ENCODE assay signal across 21 cellular contexts in the genomic region with DNA sequence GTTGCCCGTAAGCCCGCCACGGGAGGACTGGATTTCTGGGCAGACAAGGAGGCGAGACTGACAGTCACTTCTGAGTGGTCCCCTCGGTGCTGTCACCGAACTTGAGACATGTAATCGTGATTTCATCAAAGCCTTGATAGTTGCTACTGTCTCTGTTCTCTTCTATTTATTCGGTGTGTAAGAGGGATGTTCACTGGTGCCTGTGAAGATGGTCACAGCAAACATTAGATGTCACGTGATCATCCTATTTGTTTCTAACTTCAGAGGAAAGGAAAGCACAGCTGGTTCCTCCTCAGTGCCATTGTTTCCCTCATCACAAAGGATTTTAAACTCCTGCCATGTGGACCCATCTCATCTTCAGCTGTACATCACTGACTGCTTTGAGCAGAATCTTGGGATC.
DNase-seq lines count a peak whose midpoint lies in the region; ATAC-seq, FAIRE-seq and TF ChIP-seq lines count a peak whose summit lies in the region.
"Had no signal": no experiment of that assay in that cellular context is flagged by ENCODE, and none has a peak within 500 bp of the region (broad histone marks: within the 10 kb centered on the region; RNA-seq: fewer than 3 reads in every experiment).

No MANE protein-coding gene starts in this region.

- no peak for DNase-seq in A549 (ENCODE audit: low read depth in 1 of 2, low spot score in 1 of 2)
- peak; percentile 61 for DNase-seq in DMS53 treated with DMSO at 0.1 percent for 48 hours (lab: John Stamatoyannopoulos, UW; ENCODE audit: unreplicated experiment)
- peak; percentile 39 for DNase-seq in NCI-H2227 treated with DMSO at 0.1 percent for 48 hours (lab: John Stamatoyannopoulos, UW)
- DNase-seq in endothelial cell (ENCODE audit: low spot score), result no peak
- DNase-seq: activated B cell treated with CpG ODN at 0.5 μM for 24 hours; activated CD4-positive, alpha-beta memory T cell treated with anti-CD3 and anti-CD28 coated beads, Interleukin-2, amount 10 ng/mL, durations not matched to agents 7 days and 5 days; activated naive CD4-positive, alpha-beta T cell treated with anti-CD3 and anti-CD28 coated beads, Interleukin-2, amount 50 U/mL, for 16 hours; activated T-cell treated with anti-CD3 and anti-CD28 coated beads, Interleukin-2, amount 50 U/mL, for 24 hours; endodermal cell; mammary epithelial cell; NCI-H1048; NCI-H510A; PC-9; stimulated activated CD4-positive, alpha-beta T cell treated with anti-CD3 and anti-CD28 coated beads, Interleukin-2, amount 100 ng/mL, for 48 hours; upper lobe of right lung had no signal

- CTCF ChIA-PET in A549 (lab: Yijun Ruan, JAX), result interaction anchor here (0.6 to 2.0 kb wide), 3 partner anchors 156 to 186 kb away, joined by 4 to 6 read pairs (median 4); no protein-coding TSS in a partner anchor

- ATAC-seq in A549 (no peak), HG02885 (IDR thresholded peaks at IDR 0.05; ENCODE audit: poor library complexity, unreplicated experiment) (no peak), GM18909 (IDR thresholded peaks at IDR 0.05; ENCODE audit: poor library complexity, unreplicated experiment) (no peak), GM21723 (IDR thresholded peaks at IDR 0.05; ENCODE audit: unreplicated experiment) (no peak), GM21447 (IDR thresholded peaks at IDR 0.05; ENCODE audit: unreplicated experiment) (no peak)
- ATAC-seq: upper lobe of right lung had no signal

- TF ChIP-seq EP300 in A549 (IDR thresholded peaks at IDR 0.05), result no peak

- H3K4me2 ChIP-seq in A549, result peak overlapping the region; percentile 47; the same call in 2 of the 3 replicates
- H3K4me2 ChIP-seq: PC-9 had no signal

- POLR2A ChIA-PET in A549 (lab: Yijun Ruan, JAX), result no interaction called here

- WGBS in A549 (ENCODE audit: missing lambda C conversion rate), result 49% methylated on average over 9 of the region's 9 CpGs

- no peak overlapping the region for H3K27ac ChIP-seq in A549
- H3K27ac ChIP-seq: PC-9, upper lobe of right lung had no signal

- H3K9me3 ChIP-seq in A549, result no peaks in the 10 kb centered on the region
- H3K9me3 ChIP-seq: upper lobe of right lung had no signal

- FAIRE-seq in A549 (lab: Jason Lieb, UNC), result no peak

- TF ChIP-seq RAD21 in A549 (conservative IDR thresholded peaks at IDR 0.05 in 1 of 2, IDR thresholded peaks at IDR 0.05 in 1 of 2), result no peak

- H3K4me1 Mint-ChIP-seq in endothelial cell (ENCODE audit: unreplicated experiment), result peaks cover 35% of the 10 kb centered on the region

- no peaks in the 10 kb centered on the region for H3K4me1 ChIP-seq in A549
- H3K4me1 ChIP-seq: upper lobe of right lung had no signal

- no peak for TF ChIP-seq CTCF in A549 (IDR thresholded peaks at IDR 0.05)
- no peak for TF ChIP-seq CTCF in endothelial cell (IDR thresholded peaks at IDR 0.05; ENCODE audit: unreplicated experiment)

- no peaks in the 10 kb centered on the region for H3K36me3 Mint-ChIP-seq in endothelial cell (ENCODE audit: low read depth, unreplicated experiment)

- H3K27me3 Mint-ChIP-seq in endothelial cell (ENCODE audit: unreplicated experiment), result peaks cover 2% of the 10 kb centered on the region

- H3K27ac Mint-ChIP-seq in endothelial cell (ENCODE audit: unreplicated experiment), result peak overlapping the region; percentile 70
- H3K27ac Mint-ChIP-seq: activated B cell treated with CpG ODN at 0.5 μM for 24 hours; activated CD4-positive, alpha-beta memory T cell treated with anti-CD3 and anti-CD28 coated beads, Interleukin-2, amount 10 ng/mL, durations not matched to agents 7 days and 5 days; activated T-cell treated with anti-CD3 and anti-CD28 coated beads, Interleukin-2, amount 50 U/mL, for 24 hours; endodermal cell; T-helper 1 cell treated with Interleukin-12 subunit alpha and Interleukin-12 subunit beta and Interleukin-4 antibody, amounts not matched to agents 30 μg/mL and 1 μg/mL, for 36 hours had no signal

- no peak overlapping the region for H3K4me3 ChIP-seq in A549
- H3K4me3 ChIP-seq: PC-9, upper lobe of right lung had no signal

- no peaks in the 10 kb centered on the region for H3K9me3 Mint-ChIP-seq in endothelial cell (ENCODE audit: unreplicated experiment)
- H3K9me3 Mint-ChIP-seq: activated B cell treated with CpG ODN at 0.5 μM for 24 hours; activated CD4-positive, alpha-beta memory T cell treated with anti-CD3 and anti-CD28 coated beads, Interleukin-2, amount 10 ng/mL, durations not matched to agents 7 days and 5 days; activated T-cell treated with anti-CD3 and anti-CD28 coated beads, Interleukin-2, amount 50 U/mL, for 24 hours; endodermal cell; IgD-negative memory B cell; T-helper 1 cell treated with Interleukin-12 subunit alpha and Interleukin-12 subunit beta and Interleukin-4 antibody, amounts not matched to agents 30 μg/mL and 1 μg/mL, for 36 hours had no signal

- H3K4me3 Mint-ChIP-seq in endothelial cell (ENCODE audit: unreplicated experiment), result no peak overlapping the region
- H3K4me3 Mint-ChIP-seq: activated B cell treated with CpG ODN at 0.5 μM for 24 hours; activated CD4-positive, alpha-beta memory T cell treated with anti-CD3 and anti-CD28 coated beads, Interleukin-2, amount 10 ng/mL, durations not matched to agents 7 days and 5 days; activated T-cell treated with anti-CD3 and anti-CD28 coated beads, Interleukin-2, amount 50 U/mL, for 24 hours; endodermal cell; T-helper 1 cell treated with Interleukin-12 subunit alpha and Interleukin-12 subunit beta and Interleukin-4 antibody, amounts not matched to agents 30 μg/mL and 1 μg/mL, for 36 hours had no signal

- TF ChIP-seq POLR2A in A549 (IDR thresholded peaks at IDR 0.05; ENCODE audit: low read length), result no peak

TF ChIP-seq in A549, 52 proteins besides CTCF, POLR2A, EP300 and RAD21:
- no peak for TF ChIP-seq CBX8 (IDR thresholded peaks at IDR 0.05)
- TF ChIP-seq, protein P1, sequence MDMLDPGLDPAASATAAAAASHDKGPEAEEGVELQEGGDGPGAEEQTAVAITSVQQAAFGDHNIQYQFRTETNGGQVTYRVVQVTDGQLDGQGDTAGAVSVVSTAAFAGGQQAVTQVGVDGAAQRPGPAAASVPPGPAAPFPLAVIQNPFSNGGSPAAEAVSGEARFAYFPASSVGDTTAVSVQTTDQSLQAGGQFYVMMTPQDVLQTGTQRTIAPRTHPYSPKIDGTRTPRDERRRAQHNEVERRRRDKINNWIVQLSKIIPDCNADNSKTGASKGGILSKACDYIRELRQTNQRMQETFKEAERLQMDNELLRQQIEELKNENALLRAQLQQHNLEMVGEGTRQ (IDR thresholded peaks at IDR 0.05), result peak; percentile 63

Comparison
In these comparisons a context has a peak if more than half of its experiments do, and no peak if none do; other contexts are left out.
1. DNase-seq: peak in DMS53 treated with DMSO at 0.1 percent for 48 hours (single experiment) and NCI-H2227 treated with DMSO at 0.1 percent for 48 hours (single experiment); none in A549 (0 of 2) and endothelial cell (single experiment).